ENCODE assay signal across 12 cellular contexts in the genomic region with DNA sequence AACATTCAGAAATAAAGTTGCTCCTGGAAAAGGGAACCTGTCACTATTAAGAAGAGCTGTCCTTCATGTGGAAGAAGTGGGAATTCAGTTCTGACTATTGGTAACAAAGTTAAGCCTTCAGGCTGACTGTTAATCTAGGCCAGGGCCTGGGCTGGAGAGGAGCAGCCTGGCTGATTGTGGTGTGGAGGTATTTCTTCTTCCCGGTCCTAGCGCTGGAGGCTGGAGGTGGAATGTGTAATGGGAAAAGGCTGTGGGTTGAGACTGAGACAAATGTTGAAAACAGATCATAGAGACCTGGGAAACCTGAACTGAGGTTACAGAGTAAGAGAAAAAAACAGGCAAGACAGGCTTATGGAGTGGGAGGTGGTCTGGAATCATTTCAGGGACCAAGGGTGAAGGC. TPM values are rescaled to one million over a fixed set of nuclear protein-coding genes. Genes with fewer than 3 reads are reported as not detected.
A peak's percentile ranks its signal among the peaks of the same experiment; 100 is the strongest.
DNase-seq lines count a peak whose midpoint lies in the region; ATAC-seq and TF ChIP-seq lines count a peak whose summit lies in the region.
"Had no signal": no experiment of that assay in that cellular context is flagged by ENCODE, and none has a peak within 500 bp of the region (broad histone marks: within the 10 kb centered on the region; RNA-seq: fewer than 3 reads in every experiment).

No MANE protein-coding gene starts in this region.

- peaks cover 3% of the 10 kb centered on the region; the same call in 1 of the 2 replicates for H3K9me2 ChIP-seq in GM23338 (ENCODE audit: insufficient read depth)

- no peaks in the 10 kb centered on the region for H4K20me1 ChIP-seq in BLaER1 treated with 17β-estradiol and CSF1 and Interleukin-3, amounts not matched to agents 10 nM and 100 nM
- no peaks in the 10 kb centered on the region for H4K20me1 ChIP-seq in GM23338 (replicated peaks; ENCODE audit: insufficient read depth)

- peak overlapping the region; percentile 70 for H2AFZ ChIP-seq in GM23338

- no peaks in the 10 kb centered on the region; a peak in 2 of 22 replicates for H3K36me3 ChIP-seq in BLaER1 treated with 17β-estradiol and CSF1 and Interleukin-3, amounts not matched to agents 10 nM and 100 nM
- H3K36me3 ChIP-seq in GM23338 (ENCODE audit: insufficient read depth): no peaks in the 10 kb centered on the region
- no peaks in the 10 kb centered on the region for H3K36me3 ChIP-seq in adipocyte (ENCODE audit: control insufficient read depth, insufficient read depth, low read length, severe bottlenecking)

- peaks cover 10% of the 10 kb centered on the region; the same call in 2 of the 3 replicates for H3K36me3 Mint-ChIP-seq in GM23338 (ENCODE audit: low read depth)
- peaks cover 0 to 4% of the 10 kb centered on the region in 2 donors for H3K36me3 Mint-ChIP-seq in naive B cell

- DNase-seq in GM23338 (ENCODE audit: low spot score) (no peak), adipocyte (ENCODE audit: low read depth) (peak; percentile 37), naive B cell (no peak), SIG-M5 (lab: John Stamatoyannopoulos, UW) (no peak), NCI-H1092 treated with DMSO at 0.1 percent for 48 hours (lab: John Stamatoyannopoulos, UW) (no peak), SK-N-DZ (ENCODE audit: low spot score) (no peak)
- DNase-seq: activated CD8-positive, alpha-beta memory T cell treated with anti-CD3 and anti-CD28 coated beads, Interleukin-2, amount 50 U/mL, for 48 hours; cerebellar nuclear complex; kidney glomerular epithelial cell; NCI-H1417 treated with DMSO at 0.1 percent for 48 hours had no signal

- H3K27me3 ChIP-seq in BLaER1 treated with 17β-estradiol and CSF1 and Interleukin-3, amounts not matched to agents 10 nM and 100 nM: no peaks in the 10 kb centered on the region
- no peaks in the 10 kb centered on the region for H3K27me3 ChIP-seq in GM23338 (ENCODE audit: insufficient read depth)
- H3K27me3 ChIP-seq in adipocyte (replicated peaks; ENCODE audit: control insufficient read depth, insufficient read depth, low read length): no peaks in the 10 kb centered on the region

- H3K27ac Mint-ChIP-seq in GM23338 (peak overlapping the region; percentile 71), naive B cell (peak overlapping the region; percentile 78 to 99 (median 95))

- peak; percentile 73 for ATAC-seq in GM23338
- ATAC-seq in naive B cell (ENCODE audit: low read depth in 2 of 2): no peak
- no peak for ATAC-seq in HG03354 (IDR thresholded peaks at IDR 0.05; ENCODE audit: poor library complexity, severe bottlenecking, unreplicated experiment)

- H3F3A ChIP-seq in GM23338 (replicated peaks; ENCODE audit: low read depth): no peaks in the 10 kb centered on the region

- TF ChIP-seq CTCF in GM23338 (conservative IDR thresholded peaks at IDR 0.05; ENCODE audit: low read depth in 2 of 2): no peak

- peak overlapping the region in 7 of 11 experiments; percentile 1 to 77 (median 21); a peak in 9 of 22 replicates for H3K4me2 ChIP-seq in BLaER1 treated with 17β-estradiol and CSF1 and Interleukin-3, amounts not matched to agents 10 nM and 100 nM
- H3K4me2 ChIP-seq in GM23338: peak overlapping the region; percentile 29; the same call in 1 of the 2 replicates

- H3K4me3 ChIP-seq in BLaER1 treated with 17β-estradiol and CSF1 and Interleukin-3, amounts not matched to agents 10 nM and 100 nM: no peak overlapping the region
- H3K4me3 ChIP-seq in GM23338: no peak overlapping the region
- no peak overlapping the region for H3K4me3 ChIP-seq in adipocyte (ENCODE audit: low read length)

- H3K4me3 Mint-ChIP-seq in GM23338 (no peak overlapping the region), naive B cell (peak overlapping the region; percentile 3 to 81 (median 70))

- no peaks in the 10 kb centered on the region for H3K79me2 ChIP-seq in GM23338 (replicated peaks; ENCODE audit: insufficient read depth)

- H3K4me1 Mint-ChIP-seq in GM23338: peaks cover 16% of the 10 kb centered on the region
- peaks cover 32 to 72% (median 41%) of the 10 kb centered on the region in 3 donors for H3K4me1 Mint-ChIP-seq in naive B cell

- H3K9me3 Mint-ChIP-seq in GM23338 (peaks cover 18% of the 10 kb centered on the region), naive B cell (peaks cover 0 to 8% (median 2%) of the 10 kb centered on the region in 7 donors)

- H3K4me1 ChIP-seq in BLaER1 treated with 17β-estradiol and CSF1 and Interleukin-3, amounts not matched to agents 10 nM and 100 nM: peaks cover 0 to 35% (median 12%) of the 10 kb centered on the region in 10 experiments; a peak in 14 of 20 replicates
- H3K4me1 ChIP-seq in GM23338 (ENCODE audit: insufficient read depth) (peaks cover 16% of the 10 kb centered on the region), adipocyte (ENCODE audit: control insufficient read depth, insufficient read depth, low read length) (peaks cover 10% of the 10 kb centered on the region)

- peaks cover 8 to 18% (median 12%) of the 10 kb centered on the region in 11 experiments; a peak in 20 of 22 replicates for H3K9me3 ChIP-seq in BLaER1 treated with 17β-estradiol and CSF1 and Interleukin-3, amounts not matched to agents 10 nM and 100 nM (replicated peaks in 1 of 11)
- no peaks in the 10 kb centered on the region for H3K9me3 ChIP-seq in adipocyte (ENCODE audit: control insufficient read depth, low read length)

- no peak overlapping the region for H3K9ac ChIP-seq in BLaER1 treated with 17β-estradiol and CSF1 and Interleukin-3, amounts not matched to agents 10 nM and 100 nM
- H3K9ac ChIP-seq in adipocyte (ENCODE audit: low read length): no peak overlapping the region

- H3K27ac ChIP-seq in BLaER1 treated with 17β-estradiol and CSF1 and Interleukin-3, amounts not matched to agents 10 nM and 100 nM: no peak overlapping the region
- peak overlapping the region; percentile 57; the same call in 1 of the 2 replicates for H3K27ac ChIP-seq in GM23338 (ENCODE audit: low read depth)

- H3K27me3 Mint-ChIP-seq in GM23338 (ENCODE audit: insufficient read depth, low read depth, poor library complexity) (peaks cover 5% of the 10 kb centered on the region), naive B cell (no peaks in the 10 kb centered on the region)

TF ChIP-seq in GM23338, 12 proteins besides CTCF, POLR2A, EP300 and RAD21:
- TF ChIP-seq STAT1 (IDR thresholded peaks at IDR 0.05; ENCODE audit: unreplicated experiment) (no peak), ZNF114 (CRISPR knock-in tag; IDR thresholded peaks at IDR 0.05) (no peak), POLR2AphosphoS5 (IDR thresholded peaks at IDR 0.05; ENCODE audit: low read depth) (no peak)
- TF ChIP-seq, protein P1, sequence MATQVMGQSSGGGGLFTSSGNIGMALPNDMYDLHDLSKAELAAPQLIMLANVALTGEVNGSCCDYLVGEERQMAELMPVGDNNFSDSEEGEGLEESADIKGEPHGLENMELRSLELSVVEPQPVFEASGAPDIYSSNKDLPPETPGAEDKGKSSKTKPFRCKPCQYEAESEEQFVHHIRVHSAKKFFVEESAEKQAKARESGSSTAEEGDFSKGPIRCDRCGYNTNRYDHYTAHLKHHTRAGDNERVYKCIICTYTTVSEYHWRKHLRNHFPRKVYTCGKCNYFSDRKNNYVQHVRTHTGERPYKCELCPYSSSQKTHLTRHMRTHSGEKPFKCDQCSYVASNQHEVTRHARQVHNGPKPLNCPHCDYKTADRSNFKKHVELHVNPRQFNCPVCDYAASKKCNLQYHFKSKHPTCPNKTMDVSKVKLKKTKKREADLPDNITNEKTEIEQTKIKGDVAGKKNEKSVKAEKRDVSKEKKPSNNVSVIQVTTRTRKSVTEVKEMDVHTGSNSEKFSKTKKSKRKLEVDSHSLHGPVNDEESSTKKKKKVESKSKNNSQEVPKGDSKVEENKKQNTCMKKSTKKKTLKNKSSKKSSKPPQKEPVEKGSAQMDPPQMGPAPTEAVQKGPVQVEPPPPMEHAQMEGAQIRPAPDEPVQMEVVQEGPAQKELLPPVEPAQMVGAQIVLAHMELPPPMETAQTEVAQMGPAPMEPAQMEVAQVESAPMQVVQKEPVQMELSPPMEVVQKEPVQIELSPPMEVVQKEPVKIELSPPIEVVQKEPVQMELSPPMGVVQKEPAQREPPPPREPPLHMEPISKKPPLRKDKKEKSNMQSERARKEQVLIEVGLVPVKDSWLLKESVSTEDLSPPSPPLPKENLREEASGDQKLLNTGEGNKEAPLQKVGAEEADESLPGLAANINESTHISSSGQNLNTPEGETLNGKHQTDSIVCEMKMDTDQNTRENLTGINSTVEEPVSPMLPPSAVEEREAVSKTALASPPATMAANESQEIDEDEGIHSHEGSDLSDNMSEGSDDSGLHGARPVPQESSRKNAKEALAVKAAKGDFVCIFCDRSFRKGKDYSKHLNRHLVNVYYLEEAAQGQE (IDR thresholded peaks at IDR 0.05; ENCODE audit: unreplicated experiment): no peak

RNA-seq across cellular contexts. Expression of a gene that starts 23.8 kb away (rescaled TPM):
- 8.3 and 9.1 TPM in 2 replicates for total RNA-seq in GM23338 (2014; rRNA removed; shearing (Covaris generic))
- polyA plus RNA-seq in GM23338 (2016; fragmentation: Nextera tagmentation; extraction: Ambion mirVana) (5.8 and 5.9 TPM in 2 replicates), naive B cell (ENCODE audit: low read depth in 6 of 6) (100 to 1,000 TPM in 5 of 6 donors, 10 to 100 TPM in 1; 71.3 to 177 (median 131) TPM)
- polyA plus RNA-seq in SK-N-DZ (2014; cell fraction: cytosol; rRNA removed): 82.0 and 87.3 TPM in 2 replicates
- 54.8 and 69.2 TPM in 2 replicates for polyA plus RNA-seq in SK-N-DZ (2014; cell fraction: nucleus; rRNA removed)

Comparison
In these comparisons a context has a peak if more than half of its experiments do, and no peak if none do; other contexts are left out.
1. RNA of a gene that starts 23.8 kb away (polyA plus RNA-seq): 71.3 to 177 TPM in naive B cell; 5.8 to 5.9 TPM in GM23338; every median in the first group is over 10 times any median in the second.